Comparison of ENCODE assay signal across 16 cellular contexts in the genomic region with DNA sequence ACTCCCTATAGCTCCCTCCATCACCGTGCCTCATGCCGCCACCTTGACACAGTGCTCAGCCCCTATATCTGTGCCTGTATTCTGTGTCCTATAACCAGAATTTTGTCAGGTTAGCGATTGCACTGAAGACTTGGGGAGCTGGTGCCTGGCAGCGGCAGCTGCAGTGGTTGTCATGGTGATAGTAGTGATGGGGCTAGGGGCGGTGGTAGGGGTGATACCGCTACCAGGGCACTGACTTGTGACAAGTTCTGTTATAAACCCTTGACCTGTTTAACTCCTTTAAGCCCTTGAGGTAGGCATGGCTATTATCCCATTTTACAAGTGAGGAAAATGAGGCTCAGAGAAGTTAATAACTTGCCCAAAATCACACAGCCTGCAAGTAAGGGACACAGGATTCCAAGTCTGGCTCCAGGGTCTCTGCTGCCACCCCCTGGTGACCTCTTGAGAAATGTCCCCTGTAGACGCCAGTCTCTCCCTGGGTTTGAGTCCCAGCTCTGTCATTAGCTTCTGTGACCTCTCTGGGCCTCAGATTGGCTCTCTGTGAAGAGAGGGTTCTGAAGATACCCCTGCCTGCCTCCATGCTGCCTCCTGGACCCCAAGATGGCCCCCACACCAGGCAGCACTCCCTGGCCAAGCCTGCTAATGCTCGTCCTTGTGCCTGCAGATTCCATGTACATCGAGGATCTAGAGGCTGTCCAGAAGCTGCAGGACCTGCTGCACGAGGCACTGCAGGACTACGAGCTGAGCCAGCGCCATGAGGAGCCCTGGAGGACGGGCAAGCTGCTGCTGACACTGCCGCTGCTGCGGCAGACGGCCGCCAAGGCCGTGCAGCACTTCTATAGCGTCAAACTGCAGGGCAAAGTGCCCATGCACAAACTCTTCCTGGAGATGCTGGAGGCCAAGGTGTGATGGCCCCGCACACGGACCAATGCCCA.
A peak's percentile ranks its signal among the peaks of the same experiment; 100 is the strongest.
DNase-seq lines count a peak whose midpoint lies in the region; ATAC-seq and TF ChIP-seq lines count a peak whose summit lies in the region.
"Had no signal": no experiment of that assay in that cellular context is flagged by ENCODE, and none has a peak within 500 bp of the region (broad histone marks: within the 10 kb centered on the region; RNA-seq: fewer than 3 reads in every experiment).

No MANE protein-coding gene starts in this region.

- H3K18ac ChIP-seq in mesendoderm (ENCODE audit: low read length), result no peak overlapping the region

- no peaks in the 10 kb centered on the region for H3K4me1 ChIP-seq in PC-3 (ENCODE audit: insufficient read depth, low read length)
- no peaks in the 10 kb centered on the region for H3K4me1 ChIP-seq in mesendoderm (ENCODE audit: control insufficient read depth, low read depth, low read length)
- H3K4me1 ChIP-seq: stomach had no signal

- peak; percentile 35 for DNase-seq in DMS53 (lab: John Stamatoyannopoulos, UW)
- no peak for DNase-seq in DMS53 treated with DMSO at 0.1 percent for 48 hours (lab: John Stamatoyannopoulos, UW; ENCODE audit: unreplicated experiment)
- peak; percentile 72 for DNase-seq in H7
- peak; percentile 6 for DNase-seq in PC-3
- DNase-seq in mesendoderm, result peak; percentile 47
- DNase-seq: activated CD4-positive, alpha-beta T cell treated with anti-CD3 and anti-CD28 coated beads, Interleukin-2, amount 10 ng/mL, durations not matched to agents 24 days and 14 days; DMS79; IMR-90; midbrain; NCI-H446; stimulated activated CD4-positive, alpha-beta T cell treated with anti-CD3 and anti-CD28 coated beads, Interleukin-4, amount 100 ng/mL, for 24 hours; stomach had no signal

- H3K56ac ChIP-seq in mesendoderm (ENCODE audit: low read length), result no peak overlapping the region

- TF ChIP-seq POLR2A in GM18505 (IDR thresholded peaks at IDR 0.05; ENCODE audit: borderline replicate concordance, extremely low read depth, insufficient read depth, insufficient read length), result no peak

- no peak overlapping the region for H4K5ac ChIP-seq in mesendoderm (ENCODE audit: low read length)

- H3K9ac ChIP-seq in PC-3 (ENCODE audit: low read length), result no peak overlapping the region
- no peak overlapping the region for H3K9ac ChIP-seq in mesendoderm (ENCODE audit: low read length)

- H3K27ac ChIP-seq in PC-3 (ENCODE audit: low read length) (no peak overlapping the region), mesendoderm (ENCODE audit: low read depth, low read length) (no peak overlapping the region)
- H3K27ac ChIP-seq: cardiac muscle cell, stomach had no signal

- no peaks in the 10 kb centered on the region for H4K20me1 ChIP-seq in PC-3 (ENCODE audit: low read length)

- H3K4me3 ChIP-seq in H7 (ENCODE audit: insufficient read depth, low read depth, low read length) (no peak overlapping the region), PC-3 (ENCODE audit: low read length) (no peak overlapping the region), mesendoderm (ENCODE audit: low read length) (no peak overlapping the region)
- H3K4me3 ChIP-seq: cardiac muscle cell, stomach had no signal

- no peak overlapping the region for H4K8ac ChIP-seq in mesendoderm (ENCODE audit: low read depth, low read length)

- H2AK5ac ChIP-seq in mesendoderm (ENCODE audit: low read length), result no peak overlapping the region

- peak; percentile 33; the same call in 1 of the 2 replicates for TF ChIP-seq CTCF in PC-3 (conservative IDR thresholded peaks at IDR 0.05; ENCODE audit: low read depth, low read length)

- POLR2A ChIA-PET in PC-3 (lab: Charles Lee; ENCODE audit: unreplicated experiment), result no interaction called here

- H3K27me3 ChIP-seq in H7 (ENCODE audit: control insufficient read depth, insufficient read depth, low read length) (no peaks in the 10 kb centered on the region), PC-3 (ENCODE audit: low read length) (peaks cover 61% of the 10 kb centered on the region), mesendoderm (ENCODE audit: insufficient read depth, low read length, poor library complexity) (no peaks in the 10 kb centered on the region)
- H3K27me3 ChIP-seq: cardiac muscle cell had no signal

- H2BK5ac ChIP-seq in mesendoderm (ENCODE audit: low read length), result no peak overlapping the region

- H3K79me2 ChIP-seq in PC-3 (ENCODE audit: low read length) (no peaks in the 10 kb centered on the region), mesendoderm (ENCODE audit: control insufficient read depth, insufficient read depth, low read length) (no peaks in the 10 kb centered on the region)

- ATAC-seq in PC-3, result no peak
- no peak for ATAC-seq in HG02763 (IDR thresholded peaks at IDR 0.05; ENCODE audit: unreplicated experiment)
- ATAC-seq in GM19035 (IDR thresholded peaks at IDR 0.05; ENCODE audit: unreplicated experiment), result no peak
- no peak for ATAC-seq in GM18505 (IDR thresholded peaks at IDR 0.05; ENCODE audit: unreplicated experiment)

- H3K4ac ChIP-seq in mesendoderm (ENCODE audit: low read depth, low read length), result no peak overlapping the region

- no peak overlapping the region for H2BK15ac ChIP-seq in mesendoderm (replicated peaks; ENCODE audit: low read depth)

- intact Hi-C loops in PC-3 (cut with micrococcal nuclease), result no loop called here

- no CpG with 5 or more reads among the region's 21 CpGs for WGBS in mesendoderm (ENCODE audit: extremely low coverage, insufficient coverage, low lambda C conversion rate)

- H3K23ac ChIP-seq in mesendoderm (ENCODE audit: low read length), result no peak overlapping the region

- CTCF ChIA-PET in PC-3 (lab: Charles Lee), result interaction anchor here (0.7 kb wide), 1 partner anchor 684 kb away, joined by 3 read pairs; no protein-coding TSS in a partner anchor

- no TSS peak for BruUV-seq in PC-3 (replicated peaks; lab: Mats Ljungman, UMichigan)

- H2BK120ac ChIP-seq in mesendoderm (ENCODE audit: low read depth, low read length), result no peak overlapping the region

- H3F3A ChIP-seq in PC-3 (ENCODE audit: low read length, unreplicated experiment), result no peaks in the 10 kb centered on the region

- H3K36me3 ChIP-seq in H7 (replicated peaks; ENCODE audit: control insufficient read depth, insufficient read depth, low read length), result no peaks in the 10 kb centered on the region
- H3K36me3 ChIP-seq in PC-3 (ENCODE audit: low read depth, low read length), result no peaks in the 10 kb centered on the region
- no peaks in the 10 kb centered on the region for H3K36me3 ChIP-seq in mesendoderm (ENCODE audit: control insufficient read depth, insufficient read depth, low read length)
- H3K36me3 ChIP-seq: cardiac muscle cell, stomach had no signal

- no peak overlapping the region for H2AFZ ChIP-seq in PC-3 (ENCODE audit: low read length)

- no peaks in the 10 kb centered on the region for H3K79me1 ChIP-seq in mesendoderm (ENCODE audit: low read length)

- no peaks in the 10 kb centered on the region for H3K9me3 ChIP-seq in PC-3 (ENCODE audit: low read length)
- H3K9me3 ChIP-seq: stomach had no signal

- H3K4me2 ChIP-seq in PC-3 (ENCODE audit: low read length), result no peak overlapping the region
- no peak overlapping the region for H3K4me2 ChIP-seq in mesendoderm (ENCODE audit: low read length)

- H3K9me2 ChIP-seq in PC-3 (replicated peaks; ENCODE audit: low read length), result no peaks in the 10 kb centered on the region
